Comparison of ENCODE assay signal across 8 cellular contexts in the genomic region with DNA sequence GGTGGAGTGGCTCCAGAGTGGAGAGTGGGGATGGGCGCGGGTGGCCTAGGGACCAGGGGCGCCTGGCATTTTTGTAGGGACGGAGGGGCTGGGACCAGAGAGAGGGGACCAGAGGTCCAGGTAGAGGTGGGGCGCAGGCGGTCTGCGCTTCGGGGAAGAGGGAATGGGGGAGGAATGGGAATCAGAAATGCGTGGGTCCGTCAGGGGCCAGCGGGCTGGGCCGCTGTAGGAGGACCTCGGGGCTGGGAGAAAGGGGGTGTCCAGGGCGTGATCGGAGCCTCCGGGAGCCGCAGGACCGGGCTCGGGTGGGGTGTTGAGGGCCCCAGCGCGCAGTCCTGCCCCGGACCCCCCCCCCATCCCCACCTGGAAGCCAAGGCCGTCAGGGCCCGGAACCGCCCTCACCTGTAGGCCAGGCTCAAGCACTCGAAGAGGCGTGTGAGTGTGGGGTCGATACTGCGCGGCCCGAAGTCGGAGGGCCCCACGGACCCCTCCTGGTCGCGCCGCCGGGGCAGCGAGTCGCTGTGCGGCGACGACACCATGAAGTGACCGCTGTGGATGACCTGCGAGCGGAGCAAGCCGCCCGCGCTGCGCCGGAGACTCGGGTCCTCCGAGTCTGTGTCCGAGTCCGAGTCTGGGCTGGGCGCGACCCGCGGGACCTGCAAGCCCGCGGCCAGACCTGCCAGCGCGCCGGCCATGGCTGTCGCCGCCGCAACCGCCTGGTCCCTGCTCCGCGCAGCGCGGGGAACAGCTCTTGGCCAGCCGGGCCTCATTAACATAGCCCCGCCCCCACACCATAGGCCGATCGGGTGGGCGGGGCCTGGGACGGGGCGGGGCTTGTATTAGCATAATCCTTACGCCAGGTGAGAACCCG. TPM values are rescaled to one million over a fixed set of nuclear protein-coding genes. Genes with fewer than 3 reads are reported as not detected.
DNase-seq lines count a peak whose midpoint lies in the region; ATAC-seq and TF ChIP-seq lines count a peak whose summit lies in the region.

A gene with protein sequence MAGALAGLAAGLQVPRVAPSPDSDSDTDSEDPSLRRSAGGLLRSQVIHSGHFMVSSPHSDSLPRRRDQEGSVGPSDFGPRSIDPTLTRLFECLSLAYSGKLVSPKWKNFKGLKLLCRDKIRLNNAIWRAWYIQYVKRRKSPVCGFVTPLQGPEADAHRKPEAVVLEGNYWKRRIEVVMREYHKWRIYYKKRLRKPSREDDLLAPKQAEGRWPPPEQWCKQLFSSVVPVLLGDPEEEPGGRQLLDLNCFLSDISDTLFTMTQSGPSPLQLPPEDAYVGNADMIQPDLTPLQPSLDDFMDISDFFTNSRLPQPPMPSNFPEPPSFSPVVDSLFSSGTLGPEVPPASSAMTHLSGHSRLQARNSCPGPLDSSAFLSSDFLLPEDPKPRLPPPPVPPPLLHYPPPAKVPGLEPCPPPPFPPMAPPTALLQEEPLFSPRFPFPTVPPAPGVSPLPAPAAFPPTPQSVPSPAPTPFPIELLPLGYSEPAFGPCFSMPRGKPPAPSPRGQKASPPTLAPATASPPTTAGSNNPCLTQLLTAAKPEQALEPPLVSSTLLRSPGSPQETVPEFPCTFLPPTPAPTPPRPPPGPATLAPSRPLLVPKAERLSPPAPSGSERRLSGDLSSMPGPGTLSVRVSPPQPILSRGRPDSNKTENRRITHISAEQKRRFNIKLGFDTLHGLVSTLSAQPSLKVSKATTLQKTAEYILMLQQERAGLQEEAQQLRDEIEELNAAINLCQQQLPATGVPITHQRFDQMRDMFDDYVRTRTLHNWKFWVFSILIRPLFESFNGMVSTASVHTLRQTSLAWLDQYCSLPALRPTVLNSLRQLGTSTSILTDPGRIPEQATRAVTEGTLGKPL (minus strand): TSS at position 725 of the 871 bp plus-strand sequence. CDS start 30 bp downstream, at position 695.

- no peaks in the 10 kb centered on the region for H3K9me3 ChIP-seq in HEK293 (ENCODE audit: control insufficient read depth, insufficient read depth, low read depth, low read length)
- no peaks in the 10 kb centered on the region for H3K9me3 ChIP-seq in naive thymus-derived CD4-positive, alpha-beta T cell (ENCODE audit: control insufficient read depth in 2 of 3, low read length in 3 of 3)

- H3K27ac ChIP-seq in HEK293 (ENCODE audit: extremely low read depth, low read depth, low read length), result peak within 1 kb of the TSS; percentile 57; the same call in 1 of the 2 replicates
- no peak within 1 kb of the TSS for H3K27ac ChIP-seq in naive thymus-derived CD4-positive, alpha-beta T cell (ENCODE audit: low read depth, low read length)

- no peaks in the 10 kb centered on the region for H3K36me3 Mint-ChIP-seq in naive thymus-derived CD4-positive, alpha-beta T cell

- no peaks in the 10 kb centered on the region for H3K9me3 Mint-ChIP-seq in naive thymus-derived CD4-positive, alpha-beta T cell

- H3K4me3 ChIP-seq in HEK293 (ENCODE audit: low read depth, low read length) (peak within 1 kb of the TSS; percentile 58), fibroblast of pulmonary artery (replicated peaks; ENCODE audit: low read depth, low read length) (peak within 1 kb of the TSS; percentile 35)
- H3K4me3 ChIP-seq in naive thymus-derived CD4-positive, alpha-beta T cell (ENCODE audit: low read length), result no peak within 1 kb of the TSS

- ATAC-seq in naive thymus-derived CD4-positive, alpha-beta T cell, result peak; percentile 89
- ATAC-seq in GM19035 (IDR thresholded peaks at IDR 0.05; ENCODE audit: unreplicated experiment), result no peak

- POLR2A ChIA-PET in HEK293 (lab: Yijun Ruan, JAX), result interaction anchor here (0.6 to 1.1 kb wide), 7 partner anchors 11 to 117 kb away, joined by 3 to 7 read pairs (median 3); a partner anchor contains a TSS
- POLR2A ChIA-PET in naive thymus-derived CD4-positive, alpha-beta T cell (lab: Charles Lee), result no interaction called here

- H3K4me1 Mint-ChIP-seq in naive thymus-derived CD4-positive, alpha-beta T cell, result peaks cover 0 to 9% (median 5%) of the 10 kb centered on the region in 7 donors

- peak within 1 kb of the TSS in 1 of 9 donors; percentile 50 for H3K27ac Mint-ChIP-seq in naive thymus-derived CD4-positive, alpha-beta T cell

- H3K36me3 ChIP-seq in HEK293 (ENCODE audit: control insufficient read depth in 2 of 2, insufficient read depth in 1 of 2, low read length in 2 of 2), result no peaks in the 10 kb centered on the region
- no peaks in the 10 kb centered on the region for H3K36me3 ChIP-seq in naive thymus-derived CD4-positive, alpha-beta T cell (ENCODE audit: control insufficient read depth in 2 of 3, insufficient read depth in 3 of 3, low read length in 3 of 3)

- H3K4me1 ChIP-seq in HEK293 (ENCODE audit: control insufficient read depth, insufficient read depth, low read length), result no peaks in the 10 kb centered on the region
- no peaks in the 10 kb centered on the region for H3K4me1 ChIP-seq in naive thymus-derived CD4-positive, alpha-beta T cell (ENCODE audit: control insufficient read depth in 2 of 2, insufficient read depth in 2 of 2, low read length in 2 of 2)

- peaks cover 0 to 10% of the 10 kb centered on the region in 2 donors for H3K27me3 ChIP-seq in naive thymus-derived CD4-positive, alpha-beta T cell (ENCODE audit: control insufficient read depth in 2 of 2, insufficient read depth in 2 of 2, low read length in 2 of 2)

- H3K27me3 Mint-ChIP-seq in naive thymus-derived CD4-positive, alpha-beta T cell, result peaks cover 38 to 74% (median 44%) of the 10 kb centered on the region in 5 donors

- CTCF ChIA-PET in HEK293 (lab: Yijun Ruan, JAX), result interaction anchor here (0.6 to 2.4 kb wide), 3 partner anchors 17 to 111 kb away, joined by 3 to 10 read pairs (median 9); no protein-coding TSS in a partner anchor
- CTCF ChIA-PET in naive thymus-derived CD4-positive, alpha-beta T cell (lab: Charles Lee), result no interaction called here

- TF ChIP-seq CTCF in HEK293 (tag by site-specific recombination; IDR thresholded peaks at IDR 0.05), result no peak
- no peak for TF ChIP-seq CTCF in fibroblast of pulmonary artery (IDR thresholded peaks at IDR 0.05; ENCODE audit: low read length, missing control alignments)

- H3K4me3 Mint-ChIP-seq in naive thymus-derived CD4-positive, alpha-beta T cell, result peak within 1 kb of the TSS; percentile 25 to 78 (median 60)

- intact Hi-C loops in naive thymus-derived CD4-positive, alpha-beta T cell (cut with micrococcal nuclease), result loop anchor here in 1 of 2 donors (1.0 to 5.0 kb wide), 4 partner anchors 43 to 113 kb away; a partner anchor contains a TSS

- peak; percentile 83 for DNase-seq in NCI-H774 (lab: John Stamatoyannopoulos, UW)
- DNase-seq in activated T-helper 9 cell treated with anti-CD3 and anti-CD28 coated beads, Interleukin-2, amount 50 U/mL, for 16 hours (ENCODE audit: low read depth), result peak; percentile 45
- peak; percentile 26 for DNase-seq in fibroblast of pulmonary artery (ENCODE audit: low read depth)
- DNase-seq in naive thymus-derived CD4-positive, alpha-beta T cell, result peak in 7 of 9 donors; percentile 16 to 68 (median 30)
- DNase-seq in stimulated activated naive CD4-positive, alpha-beta T cell (lab: John Stamatoyannopoulos, UW), result peak in 5 of 6 experiments; percentile 17 to 42 (median 29)
- no peak for DNase-seq in OCI-M2 (lab: John Stamatoyannopoulos, UW; ENCODE audit: unreplicated experiment)

TF ChIP-seq in HEK293, 187 proteins besides CTCF, POLR2A, EP300 and RAD21 (continues in another document):
- TF ChIP-seq ZSCAN30 (tag by site-specific recombination; IDR thresholded peaks at IDR 0.05) (peak; percentile 53; the same call in 1 of the 2 replicates), ZNF654 (tag by site-specific recombination; IDR thresholded peaks at IDR 0.05; ENCODE audit: low read depth) (no peak), SP2 (tag by site-specific recombination; IDR thresholded peaks at IDR 0.05) (peak; percentile 26; the same call in 1 of the 2 replicates), SP3 (tag by site-specific recombination; IDR thresholded peaks at IDR 0.05) (0 out of 2 replicates have a peak, but pooled peaks have one; percentile 40), ZNF621 (tag by site-specific recombination; IDR thresholded peaks at IDR 0.05) (no peak), ZBTB1 (tag by site-specific recombination; IDR thresholded peaks at IDR 0.05) (no peak), KLF9 (tag by site-specific recombination; IDR thresholded peaks at IDR 0.05; ENCODE audit: low read depth) (peak; percentile 32; the same call in 1 of the 2 replicates), ZNF2 (tag by site-specific recombination; IDR thresholded peaks at IDR 0.05) (0 out of 2 replicates have a peak, but pooled peaks have one; percentile 38), YY1 (tag by site-specific recombination; IDR thresholded peaks at IDR 0.05) (peak; percentile 33; the same call in 1 of the 2 replicates)
- TF ChIP-seq, protein P1, sequence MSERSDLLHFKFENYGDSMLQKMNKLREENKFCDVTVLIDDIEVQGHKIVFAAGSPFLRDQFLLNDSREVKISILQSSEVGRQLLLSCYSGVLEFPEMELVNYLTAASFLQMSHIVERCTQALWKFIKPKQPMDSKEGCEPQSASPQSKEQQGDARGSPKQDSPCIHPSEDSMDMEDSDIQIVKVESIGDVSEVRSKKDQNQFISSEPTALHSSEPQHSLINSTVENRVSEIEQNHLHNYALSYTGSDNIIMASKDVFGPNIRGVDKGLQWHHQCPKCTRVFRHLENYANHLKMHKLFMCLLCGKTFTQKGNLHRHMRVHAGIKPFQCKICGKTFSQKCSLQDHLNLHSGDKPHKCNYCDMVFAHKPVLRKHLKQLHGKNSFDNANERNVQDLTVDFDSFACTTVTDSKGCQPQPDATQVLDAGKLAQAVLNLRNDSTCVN (tag by site-specific recombination; optimal IDR thresholded peaks at IDR 0.05), result peak; percentile 80
- TF ChIP-seq, protein P2, sequence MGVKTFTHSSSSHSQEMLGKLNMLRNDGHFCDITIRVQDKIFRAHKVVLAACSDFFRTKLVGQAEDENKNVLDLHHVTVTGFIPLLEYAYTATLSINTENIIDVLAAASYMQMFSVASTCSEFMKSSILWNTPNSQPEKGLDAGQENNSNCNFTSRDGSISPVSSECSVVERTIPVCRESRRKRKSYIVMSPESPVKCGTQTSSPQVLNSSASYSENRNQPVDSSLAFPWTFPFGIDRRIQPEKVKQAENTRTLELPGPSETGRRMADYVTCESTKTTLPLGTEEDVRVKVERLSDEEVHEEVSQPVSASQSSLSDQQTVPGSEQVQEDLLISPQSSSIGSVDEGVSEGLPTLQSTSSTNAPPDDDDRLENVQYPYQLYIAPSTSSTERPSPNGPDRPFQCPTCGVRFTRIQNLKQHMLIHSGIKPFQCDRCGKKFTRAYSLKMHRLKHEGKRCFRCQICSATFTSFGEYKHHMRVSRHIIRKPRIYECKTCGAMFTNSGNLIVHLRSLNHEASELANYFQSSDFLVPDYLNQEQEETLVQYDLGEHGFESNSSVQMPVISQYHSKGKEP (tag by site-specific recombination; IDR thresholded peaks at IDR 0.05), result no peak

RNA-seq across cellular contexts. Expression of the gene that starts here (rescaled TPM):
- total RNA-seq in naive thymus-derived CD4-positive, alpha-beta T cell, result not detected
- not detected for polyA plus RNA-seq in naive thymus-derived CD4-positive, alpha-beta T cell

Comparison
In these comparisons a context has a peak if more than half of its experiments do, and no peak if none do; other contexts are left out.
1. Peak in DNase-seq and ATAC-seq in naive thymus-derived CD4-positive, alpha-beta T cell; RNA of the gene not detected or under 1 TPM.